ENCODE assay signal across 11 cellular contexts in the genomic region with DNA sequence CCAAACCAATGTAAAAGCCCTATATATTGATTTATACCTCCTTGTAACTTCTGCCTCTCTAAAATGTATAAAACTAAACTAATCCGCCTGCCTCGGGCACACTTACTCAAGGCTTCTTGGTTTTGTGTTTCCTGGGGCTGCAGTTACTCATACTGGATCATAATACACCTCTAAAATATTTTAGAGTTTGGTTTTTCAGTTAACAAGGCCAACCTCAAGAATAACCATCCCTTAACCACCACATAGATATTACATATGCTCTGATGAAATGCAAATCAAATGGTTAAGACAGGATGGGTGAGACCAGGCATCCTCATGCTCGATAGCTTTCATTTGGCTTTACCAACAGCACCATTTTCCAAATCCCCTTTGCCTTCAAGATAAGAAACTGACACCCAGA. TPM values are rescaled to one million over a fixed set of nuclear protein-coding genes. Genes with fewer than 3 reads are reported as not detected.
A peak's percentile ranks its signal among the peaks of the same experiment; 100 is the strongest.
DNase-seq lines count a peak whose midpoint lies in the region; ATAC-seq and TF ChIP-seq lines count a peak whose summit lies in the region.
"Had no signal": no experiment of that assay in that cellular context is flagged by ENCODE, and none has a peak within 500 bp of the region (broad histone marks: within the 10 kb centered on the region; RNA-seq: fewer than 3 reads in every experiment).

No MANE protein-coding gene starts in this region.

- no peak for TF ChIP-seq CTCF in CD8-positive, alpha-beta T cell (IDR thresholded peaks at IDR 0.05)

- no peaks in the 10 kb centered on the region for H3K27me3 ChIP-seq in CD8-positive, alpha-beta T cell (ENCODE audit: insufficient read depth, low read length)
- H3K27me3 ChIP-seq: adrenal gland, tibial artery had no signal

- peaks cover 72% of the 10 kb centered on the region for H3K4me1 Mint-ChIP-seq in CD8-positive, alpha-beta T cell (ENCODE audit: low read depth)
- H3K4me1 Mint-ChIP-seq in effector memory CD8-positive, alpha-beta T cell (ENCODE audit: low read depth in 2 of 2) = peaks cover 24 to 54% of the 10 kb centered on the region in 2 donors

- peak overlapping the region; percentile 80 for H3K27ac Mint-ChIP-seq in CD8-positive, alpha-beta T cell
- H3K27ac Mint-ChIP-seq in effector memory CD8-positive, alpha-beta T cell = peak overlapping the region; percentile 52 to 84

- intact Hi-C loops in CD8-positive, alpha-beta T cell (cut with DNase I, micrococcal nuclease) = loop anchor here in 1 of 2 experiments (2.0 kb wide), 1 partner anchor 17 kb away; no protein-coding TSS in a partner anchor

- peak overlapping the region; percentile 19 for H3K4me3 Mint-ChIP-seq in CD8-positive, alpha-beta T cell
- peak overlapping the region; percentile 4 to 59 for H3K4me3 Mint-ChIP-seq in effector memory CD8-positive, alpha-beta T cell

- H3K9me3 ChIP-seq in CD8-positive, alpha-beta T cell (ENCODE audit: low read length) = no peaks in the 10 kb centered on the region
- H3K9me3 ChIP-seq: adrenal gland, tibial artery had no signal

- H3K4me3 ChIP-seq in CD8-positive, alpha-beta T cell (ENCODE audit: low read depth, low read length) = no peak overlapping the region
- H3K4me3 ChIP-seq: adrenal gland, tibial artery had no signal

- POLR2A ChIA-PET in CD8-positive, alpha-beta T cell (lab: Charles Lee) = no interaction called here

- no peak overlapping the region for H3K27ac ChIP-seq in CD8-positive, alpha-beta T cell (ENCODE audit: low read depth, low read length)
- H3K27ac ChIP-seq: adrenal gland, tibial artery had no signal

- peaks cover 21% of the 10 kb centered on the region for H3K4me1 ChIP-seq in CD8-positive, alpha-beta T cell (ENCODE audit: insufficient read depth, low read length)
- H3K4me1 ChIP-seq: adrenal gland had no signal

- CTCF ChIA-PET in CD8-positive, alpha-beta T cell (lab: Charles Lee) = interaction anchor here (0.8 to 2.1 kb wide), 4 partner anchors 9 to 17 kb away, joined by 3 to 11 read pairs (median 3); no protein-coding TSS in a partner anchor

- H3K9me3 Mint-ChIP-seq in CD8-positive, alpha-beta T cell = no peaks in the 10 kb centered on the region
- H3K9me3 Mint-ChIP-seq in effector memory CD8-positive, alpha-beta T cell = no peaks in the 10 kb centered on the region

- H3K36me3 Mint-ChIP-seq in CD8-positive, alpha-beta T cell = peaks cover 86% of the 10 kb centered on the region
- H3K36me3 Mint-ChIP-seq in effector memory CD8-positive, alpha-beta T cell (ENCODE audit: insufficient read depth) = peaks cover 23% of the 10 kb centered on the region

- no peak for DNase-seq in CD8-positive, alpha-beta T cell
- DNase-seq in LHCN-M2 (ENCODE audit: low read depth) = peak; percentile 19
- DNase-seq in effector memory CD8-positive, alpha-beta T cell = no peak
- no peak for DNase-seq in NCI-H446 treated with DMSO at 0.1 percent for 48 hours (lab: John Stamatoyannopoulos, UW)
- DNase-seq in anterior cingulate cortex (lab: John Stamatoyannopoulos, UW) = no peak
- no peak for DNase-seq in T-helper 9 cell
- DNase-seq in RKO (ENCODE audit: low spot score) = no peak
- DNase-seq: adrenal gland, NCI-H2171, tibial artery had no signal

- ATAC-seq in CD8-positive, alpha-beta T cell = peak; percentile 16
- peak; percentile 59 for ATAC-seq in GM21367 (IDR thresholded peaks at IDR 0.05; ENCODE audit: unreplicated experiment)
- peak; percentile 30 for ATAC-seq in effector memory CD8-positive, alpha-beta T cell (replicated peaks)

- H3K36me3 ChIP-seq in CD8-positive, alpha-beta T cell (ENCODE audit: insufficient read depth, low read length) = peaks cover 2% of the 10 kb centered on the region
- H3K36me3 ChIP-seq: adrenal gland had no signal

- no peaks in the 10 kb centered on the region for H3K27me3 Mint-ChIP-seq in CD8-positive, alpha-beta T cell (ENCODE audit: low read depth)
- H3K27me3 Mint-ChIP-seq in effector memory CD8-positive, alpha-beta T cell = no peaks in the 10 kb centered on the region

RNA-seq across cellular contexts. Expression of a gene that starts 46.4 kb away (rescaled TPM):
- 10 to 100 TPM; 62.1 to 70.8 TPM for total RNA-seq in CD8-positive, alpha-beta T cell
- 52.5 and 66.0 TPM in 2 replicates for total RNA-seq in LHCN-M2 (2014; rRNA removed)
- 45.0 TPM for polyA plus RNA-seq in LHCN-M2 (2012)
